Comparison of ENCODE assay signal across 3 cellular contexts in the genomic region with DNA sequence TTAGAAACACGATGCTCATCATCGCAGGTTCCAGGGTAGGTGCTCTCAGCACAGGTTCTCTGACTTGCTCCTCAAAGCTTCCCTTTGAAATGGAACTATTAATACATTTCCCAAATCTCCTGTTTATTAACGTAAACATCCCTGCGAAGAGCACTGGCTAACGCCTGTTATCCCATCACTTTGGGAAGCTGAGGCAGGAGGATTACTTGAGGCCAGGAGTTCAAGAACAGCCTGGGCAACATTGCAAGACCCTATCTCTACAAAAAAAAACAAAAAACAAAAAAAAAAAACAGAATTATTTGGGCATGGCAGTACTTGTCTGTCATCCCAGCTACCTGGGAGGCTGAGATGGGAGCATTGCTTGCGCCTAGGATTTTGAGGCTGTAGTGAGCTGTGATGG.
A peak's percentile ranks its signal among the peaks of the same experiment; 100 is the strongest.
TF ChIP-seq lines count a peak whose summit lies in the region.

No MANE protein-coding gene starts in this region.

TF ChIP-seq in SK-N-SH, 30 proteins besides CTCF, POLR2A, EP300 and RAD21:
- TF ChIP-seq, protein P1, sequence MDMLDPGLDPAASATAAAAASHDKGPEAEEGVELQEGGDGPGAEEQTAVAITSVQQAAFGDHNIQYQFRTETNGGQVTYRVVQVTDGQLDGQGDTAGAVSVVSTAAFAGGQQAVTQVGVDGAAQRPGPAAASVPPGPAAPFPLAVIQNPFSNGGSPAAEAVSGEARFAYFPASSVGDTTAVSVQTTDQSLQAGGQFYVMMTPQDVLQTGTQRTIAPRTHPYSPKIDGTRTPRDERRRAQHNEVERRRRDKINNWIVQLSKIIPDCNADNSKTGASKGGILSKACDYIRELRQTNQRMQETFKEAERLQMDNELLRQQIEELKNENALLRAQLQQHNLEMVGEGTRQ (IDR thresholded peaks at IDR 0.05; ENCODE audit: borderline replicate concordance, low read depth, low read length), result no peak
- TF ChIP-seq GABPA (IDR thresholded peaks at IDR 0.05; ENCODE audit: low read depth), result no peak
- no peak for TF ChIP-seq JUND (IDR thresholded peaks at IDR 0.05)
- TF ChIP-seq SMC3 (IDR thresholded peaks at IDR 0.05; ENCODE audit: low read depth, low read length), result no peak
- TF ChIP-seq ELF1 (IDR thresholded peaks at IDR 0.05), result no peak
- no peak for TF ChIP-seq RFX5 (IDR thresholded peaks at IDR 0.05; ENCODE audit: low read length)
- no peak for TF ChIP-seq GATA2 (CRISPR knock-in tag; IDR thresholded peaks at IDR 0.05)
- TF ChIP-seq, protein P2, sequence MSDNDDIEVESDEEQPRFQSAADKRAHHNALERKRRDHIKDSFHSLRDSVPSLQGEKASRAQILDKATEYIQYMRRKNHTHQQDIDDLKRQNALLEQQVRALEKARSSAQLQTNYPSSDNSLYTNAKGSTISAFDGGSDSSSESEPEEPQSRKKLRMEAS (IDR thresholded peaks at IDR 0.05; ENCODE audit: low read depth), result no peak
- no peak for TF ChIP-seq TEAD4 (IDR thresholded peaks at IDR 0.05; ENCODE audit: borderline replicate concordance, insufficient read depth)
- TF ChIP-seq EZH2phosphoT487 (IDR thresholded peaks at IDR 0.05; ENCODE audit: borderline replicate concordance, low read depth), result no peak
- no peak for TF ChIP-seq NRF1 (IDR thresholded peaks at IDR 0.05; ENCODE audit: low read depth, low read length)
- TF ChIP-seq, protein P3, sequence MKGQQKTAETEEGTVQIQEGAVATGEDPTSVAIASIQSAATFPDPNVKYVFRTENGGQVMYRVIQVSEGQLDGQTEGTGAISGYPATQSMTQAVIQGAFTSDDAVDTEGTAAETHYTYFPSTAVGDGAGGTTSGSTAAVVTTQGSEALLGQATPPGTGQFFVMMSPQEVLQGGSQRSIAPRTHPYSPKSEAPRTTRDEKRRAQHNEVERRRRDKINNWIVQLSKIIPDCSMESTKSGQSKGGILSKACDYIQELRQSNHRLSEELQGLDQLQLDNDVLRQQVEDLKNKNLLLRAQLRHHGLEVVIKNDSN (IDR thresholded peaks at IDR 0.05; ENCODE audit: borderline replicate concordance, low read depth), result no peak
TF ChIP-seq in SK-N-SH: peak in this region for 0.

TF ChIP-seq in SK-N-SH treated with all-trans-retinoic acid at 6 μM for 48 hours, 23 proteins besides CTCF, POLR2A, EP300 and RAD21:
- no peak for TF ChIP-seq GLIS3 (CRISPR knock-in tag; IDR thresholded peaks at IDR 0.05)
- TF ChIP-seq ZNF70 (CRISPR knock-in tag; IDR thresholded peaks at IDR 0.05), result no peak
- no peak for TF ChIP-seq ISL1 (CRISPR knock-in tag; IDR thresholded peaks at IDR 0.05)
- TF ChIP-seq OSR1 (CRISPR knock-in tag; IDR thresholded peaks at IDR 0.05), result no peak
- TF ChIP-seq ZFP3 (CRISPR knock-in tag; IDR thresholded peaks at IDR 0.05), result no peak
- TF ChIP-seq TCF4 (CRISPR knock-in tag; IDR thresholded peaks at IDR 0.05; ENCODE audit: borderline replicate concordance), result no peak
- TF ChIP-seq BACH2 (CRISPR knock-in tag; IDR thresholded peaks at IDR 0.05; ENCODE audit: borderline replicate concordance), result no peak
- TF ChIP-seq, protein P4, sequence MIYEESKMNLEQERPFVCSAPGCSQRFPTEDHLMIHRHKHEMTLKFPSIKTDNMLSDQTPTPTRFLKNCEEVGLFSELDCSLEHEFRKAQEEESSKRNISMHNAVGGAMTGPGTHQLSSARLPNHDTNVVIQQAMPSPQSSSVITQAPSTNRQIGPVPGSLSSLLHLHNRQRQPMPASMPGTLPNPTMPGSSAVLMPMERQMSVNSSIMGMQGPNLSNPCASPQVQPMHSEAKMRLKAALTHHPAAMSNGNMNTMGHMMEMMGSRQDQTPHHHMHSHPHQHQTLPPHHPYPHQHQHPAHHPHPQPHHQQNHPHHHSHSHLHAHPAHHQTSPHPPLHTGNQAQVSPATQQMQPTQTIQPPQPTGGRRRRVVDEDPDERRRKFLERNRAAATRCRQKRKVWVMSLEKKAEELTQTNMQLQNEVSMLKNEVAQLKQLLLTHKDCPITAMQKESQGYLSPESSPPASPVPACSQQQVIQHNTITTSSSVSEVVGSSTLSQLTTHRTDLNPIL (CRISPR knock-in tag; IDR thresholded peaks at IDR 0.05; ENCODE audit: low read depth), result no peak
- no peak for TF ChIP-seq ARNTL (CRISPR knock-in tag; IDR thresholded peaks at IDR 0.05; ENCODE audit: borderline replicate concordance, low read depth)
- TF ChIP-seq ZFP30 (CRISPR knock-in tag; IDR thresholded peaks at IDR 0.05), result no peak
- TF ChIP-seq, protein P5, sequence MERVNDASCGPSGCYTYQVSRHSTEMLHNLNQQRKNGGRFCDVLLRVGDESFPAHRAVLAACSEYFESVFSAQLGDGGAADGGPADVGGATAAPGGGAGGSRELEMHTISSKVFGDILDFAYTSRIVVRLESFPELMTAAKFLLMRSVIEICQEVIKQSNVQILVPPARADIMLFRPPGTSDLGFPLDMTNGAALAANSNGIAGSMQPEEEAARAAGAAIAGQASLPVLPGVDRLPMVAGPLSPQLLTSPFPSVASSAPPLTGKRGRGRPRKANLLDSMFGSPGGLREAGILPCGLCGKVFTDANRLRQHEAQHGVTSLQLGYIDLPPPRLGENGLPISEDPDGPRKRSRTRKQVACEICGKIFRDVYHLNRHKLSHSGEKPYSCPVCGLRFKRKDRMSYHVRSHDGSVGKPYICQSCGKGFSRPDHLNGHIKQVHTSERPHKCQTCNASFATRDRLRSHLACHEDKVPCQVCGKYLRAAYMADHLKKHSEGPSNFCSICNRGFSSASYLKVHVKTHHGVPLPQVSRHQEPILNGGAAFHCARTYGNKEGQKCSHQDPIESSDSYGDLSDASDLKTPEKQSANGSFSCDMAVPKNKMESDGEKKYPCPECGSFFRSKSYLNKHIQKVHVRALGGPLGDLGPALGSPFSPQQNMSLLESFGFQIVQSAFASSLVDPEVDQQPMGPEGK (CRISPR knock-in tag; IDR thresholded peaks at IDR 0.05; ENCODE audit: borderline replicate concordance), result no peak
TF ChIP-seq in SK-N-SH treated with all-trans-retinoic acid at 6 μM for 48 hours: peak in this region for 0.

TF ChIP-seq in WTC11, 78 proteins besides CTCF, POLR2A, EP300 and RAD21:
- TF ChIP-seq, protein P6, sequence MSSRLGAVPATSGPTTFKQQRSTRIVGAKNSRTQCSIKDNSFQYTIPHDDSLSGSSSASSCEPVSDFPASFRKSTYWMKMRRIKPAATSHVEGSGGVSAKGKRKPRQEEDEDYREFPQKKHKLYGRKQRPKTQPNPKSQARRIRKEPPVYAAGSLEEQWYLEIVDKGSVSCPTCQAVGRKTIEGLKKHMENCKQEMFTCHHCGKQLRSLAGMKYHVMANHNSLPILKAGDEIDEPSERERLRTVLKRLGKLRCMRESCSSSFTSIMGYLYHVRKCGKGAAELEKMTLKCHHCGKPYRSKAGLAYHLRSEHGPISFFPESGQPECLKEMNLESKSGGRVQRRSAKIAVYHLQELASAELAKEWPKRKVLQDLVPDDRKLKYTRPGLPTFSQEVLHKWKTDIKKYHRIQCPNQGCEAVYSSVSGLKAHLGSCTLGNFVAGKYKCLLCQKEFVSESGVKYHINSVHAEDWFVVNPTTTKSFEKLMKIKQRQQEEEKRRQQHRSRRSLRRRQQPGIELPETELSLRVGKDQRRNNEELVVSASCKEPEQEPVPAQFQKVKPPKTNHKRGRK (CRISPR knock-in tag; IDR thresholded peaks at IDR 0.05; ENCODE audit: borderline replicate concordance), result no peak
- TF ChIP-seq ZNF121 (CRISPR knock-in tag; IDR thresholded peaks at IDR 0.05) (peak; percentile 92), TP53 (CRISPR knock-in tag; IDR thresholded peaks at IDR 0.05) (no peak), SMAD3 (CRISPR knock-in tag; IDR thresholded peaks at IDR 0.05; ENCODE audit: borderline replicate concordance) (no peak)
- TF ChIP-seq, protein P7, sequence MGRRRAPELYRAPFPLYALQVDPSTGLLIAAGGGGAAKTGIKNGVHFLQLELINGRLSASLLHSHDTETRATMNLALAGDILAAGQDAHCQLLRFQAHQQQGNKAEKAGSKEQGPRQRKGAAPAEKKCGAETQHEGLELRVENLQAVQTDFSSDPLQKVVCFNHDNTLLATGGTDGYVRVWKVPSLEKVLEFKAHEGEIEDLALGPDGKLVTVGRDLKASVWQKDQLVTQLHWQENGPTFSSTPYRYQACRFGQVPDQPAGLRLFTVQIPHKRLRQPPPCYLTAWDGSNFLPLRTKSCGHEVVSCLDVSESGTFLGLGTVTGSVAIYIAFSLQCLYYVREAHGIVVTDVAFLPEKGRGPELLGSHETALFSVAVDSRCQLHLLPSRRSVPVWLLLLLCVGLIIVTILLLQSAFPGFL (CRISPR knock-in tag; IDR thresholded peaks at IDR 0.05; ENCODE audit: borderline replicate concordance), result no peak
